18 cellular contexts compared by ENCODE assay signal in the genomic region with DNA sequence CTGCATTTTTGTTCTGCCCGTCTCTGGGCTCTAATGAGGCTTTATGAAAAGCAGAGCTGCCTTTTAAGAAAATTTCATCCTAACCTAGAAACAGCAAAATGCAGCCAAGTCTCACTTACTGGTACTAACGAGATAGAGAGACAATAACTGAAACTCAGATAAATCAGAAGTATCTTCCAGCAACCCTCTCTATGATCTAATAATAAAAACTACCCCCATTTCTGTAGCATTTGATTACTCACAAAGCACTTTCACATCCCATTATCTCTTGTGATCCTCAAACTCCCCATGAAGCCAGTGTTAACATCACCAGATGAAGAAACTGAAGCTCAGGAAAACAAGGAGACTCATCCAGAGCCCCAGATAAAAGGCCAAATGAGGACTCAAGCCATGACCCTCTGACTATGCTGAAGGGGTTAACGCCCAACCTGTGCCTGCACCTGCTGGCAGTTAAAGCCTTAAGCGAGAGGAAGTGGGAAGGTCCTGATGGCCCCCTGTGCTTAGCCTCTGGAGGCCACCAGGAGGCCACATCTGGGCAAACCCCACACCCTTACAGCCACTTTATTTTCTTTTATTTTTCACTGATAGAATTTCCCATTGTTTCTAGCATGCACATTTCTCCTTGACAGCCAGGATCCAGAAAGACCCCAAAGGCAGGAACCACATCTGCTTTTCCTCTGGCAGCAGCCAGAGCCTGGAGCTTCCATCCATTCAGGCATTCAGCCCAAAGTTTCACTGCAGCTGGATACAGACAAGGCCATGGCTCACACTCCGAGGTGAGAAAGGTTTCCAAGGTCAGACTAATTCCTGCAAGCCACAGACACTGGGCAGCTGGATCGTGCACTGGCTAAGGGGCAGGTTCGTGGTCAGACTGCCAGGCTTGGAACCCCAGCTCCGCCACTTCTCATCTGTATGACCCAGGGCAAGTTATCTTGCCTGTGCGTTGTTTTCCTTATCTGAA. TPM values are rescaled to one million over a fixed set of nuclear protein-coding genes. Genes with fewer than 3 reads are reported as not detected.
DNase-seq lines count a peak whose midpoint lies in the region; ATAC-seq, FAIRE-seq and TF ChIP-seq lines count a peak whose summit lies in the region.
"Had no signal": no experiment of that assay in that cellular context is flagged by ENCODE, and none has a peak within 500 bp of the region (broad histone marks: within the 10 kb centered on the region; RNA-seq: fewer than 3 reads in every experiment).

No MANE protein-coding gene starts in this region.

- FAIRE-seq in HepG2 (lab: Jason Lieb, UNC): no peak

- BruUV-seq in HepG2 (replicated peaks; lab: Mats Ljungman, UMichigan): no TSS peak

- TF ChIP-seq POLR2A in HepG2 (IDR thresholded peaks at IDR 0.05; ENCODE audit: insufficient read depth in 1 of 2, low read depth in 2 of 2, low read length in 2 of 2) (no peak), right lobe of liver (IDR thresholded peaks at IDR 0.05) (no peak), sigmoid colon (IDR thresholded peaks at IDR 0.05) (no peak), Peyer's patch (IDR thresholded peaks at IDR 0.05) (no peak)

- no peak overlapping the region for H3K4me2 ChIP-seq in HepG2 (ENCODE audit: low read depth, low read length)
- H3K4me2 ChIP-seq in SK-N-SH: peak overlapping the region; percentile 29
- H3K4me2 ChIP-seq: hepatocyte had no signal

- TF ChIP-seq RAD21 in HepG2 (CRISPR knock-in tag; IDR thresholded peaks at IDR 0.05) (no peak), SK-N-SH (IDR thresholded peaks at IDR 0.05; ENCODE audit: low read length) (no peak)

- no peaks in the 10 kb centered on the region for H3K79me2 ChIP-seq in HepG2 (ENCODE audit: insufficient read depth, low read length)
- H3K79me2 ChIP-seq in SK-N-SH (ENCODE audit: insufficient read depth): peaks cover 68% of the 10 kb centered on the region
- H3K79me2 ChIP-seq: hepatocyte, parathyroid adenoma had no signal

- H3K27me3 Mint-ChIP-seq in activated CD8-positive, alpha-beta T cell treated with anti-CD3 and anti-CD28 coated beads for 36 hours: peaks cover 4% of the 10 kb centered on the region

- H3K4me1 ChIP-seq in HepG2 (ENCODE audit: insufficient read depth, low read length) (no peaks in the 10 kb centered on the region), right lobe of liver (no peaks in the 10 kb centered on the region), SK-N-SH (ENCODE audit: control insufficient read depth in 1 of 2, insufficient read depth in 2 of 2, low read depth in 1 of 2, low read length in 1 of 2) (peaks cover 16 to 32% of the 10 kb centered on the region in 2 experiments), sigmoid colon (peaks cover 0 to 23% (median 14%) of the 10 kb centered on the region in 4 donors), Peyer's patch (no peaks in the 10 kb centered on the region)
- H3K4me1 ChIP-seq: parathyroid adenoma had no signal

- no peak overlapping the region for H3K4me3 Mint-ChIP-seq in activated CD8-positive, alpha-beta T cell treated with anti-CD3 and anti-CD28 coated beads for 36 hours
- H3K4me3 Mint-ChIP-seq: memory B cell had no signal

- H4K20me1 ChIP-seq in HepG2 (ENCODE audit: insufficient read depth, low read length) (no peaks in the 10 kb centered on the region), SK-N-SH (ENCODE audit: insufficient read depth) (no peaks in the 10 kb centered on the region)

- no peak overlapping the region for H3K27ac Mint-ChIP-seq in activated CD8-positive, alpha-beta T cell treated with anti-CD3 and anti-CD28 coated beads for 36 hours
- H3K27ac Mint-ChIP-seq: activated naive CD4-positive, alpha-beta T cell treated with anti-CD3 and anti-CD28 coated beads, Interleukin-2, amount 50 U/mL, for 72 hours; memory B cell had no signal

- H3K4me3 ChIP-seq in HepG2 (replicated peaks in 1 of 3; ENCODE audit: insufficient read depth in 1 of 3, low read depth in 2 of 3, low read length in 3 of 3) (no peak overlapping the region), right lobe of liver (no peak overlapping the region), SK-N-SH (ENCODE audit: low read depth in 2 of 2, low read length in 1 of 2) (no peak overlapping the region), sigmoid colon (no peak overlapping the region), Peyer's patch (no peak overlapping the region)
- H3K4me3 ChIP-seq: hepatocyte had no signal

- in situ Hi-C loops in HepG2 (cut with HindIII; ENCODE audit: extremely low pct_ligation_motif_present, low pct_unique_long_range_greater_than_20kb): no loop called here

- H3K36me3 Mint-ChIP-seq in activated CD8-positive, alpha-beta T cell treated with anti-CD3 and anti-CD28 coated beads for 36 hours (ENCODE audit: low read depth): no peaks in the 10 kb centered on the region
- H3K36me3 Mint-ChIP-seq: activated naive CD4-positive, alpha-beta T cell treated with anti-CD3 and anti-CD28 coated beads, Interleukin-2, amount 50 U/mL, for 72 hours; memory B cell had no signal

- no peak overlapping the region for H3K27ac ChIP-seq in HepG2 (ENCODE audit: extremely low read length, insufficient read depth, low read length)
- H3K27ac ChIP-seq in right lobe of liver: no peak overlapping the region
- peak overlapping the region; percentile 7 to 90; a peak in 3 of 4 replicates for H3K27ac ChIP-seq in SK-N-SH (ENCODE audit: low read depth in 2 of 2, low read length in 1 of 2)
- H3K27ac ChIP-seq in sigmoid colon: no peak overlapping the region
- no peak overlapping the region for H3K27ac ChIP-seq in Peyer's patch
- H3K27ac ChIP-seq: epithelial cell of prostate, hepatocyte, parathyroid adenoma, WERI-Rb-1 had no signal

- H3K4me1 Mint-ChIP-seq in activated CD8-positive, alpha-beta T cell treated with anti-CD3 and anti-CD28 coated beads for 36 hours (ENCODE audit: low read depth): no peaks in the 10 kb centered on the region
- H3K4me1 Mint-ChIP-seq: memory B cell had no signal

- POLR2A ChIA-PET in HepG2 (lab: Yijun Ruan, JAX) (no interaction called here), SK-N-SH (lab: Yijun Ruan, JAX) (interaction anchor here (0.7 to 1.2 kb wide), 2 partner anchors 28 to 35 kb away, joined by 3 read pairs; no protein-coding TSS in a partner anchor)
- POLR2A ChIA-PET in activated CD8-positive, alpha-beta T cell treated with anti-CD3 and anti-CD28 coated beads for 36 hours (lab: Charles Lee): interaction anchor here (0.6 to 0.7 kb wide), 2 partner anchors 10 to 751 kb away, joined by 3 read pairs; no protein-coding TSS in a partner anchor

- DNase-seq in HepG2 (ENCODE audit: low spot score) (no peak), right lobe of liver (no peak), SK-N-SH (peak; percentile 39), iPS DF 4.7 (ENCODE audit: extremely low read depth, low spot score) (peak; percentile 7), sigmoid colon (no peak), Peyer's patch (no peak)
- no peak for DNase-seq in activated CD8-positive, alpha-beta T cell treated with anti-CD3 and anti-CD28 coated beads for 36 hours
- DNase-seq: cerebellar nuclear complex; NCI-H1694; NK-92 treated with Interleukin-12 subunit alpha and Interleukin-12 subunit beta, amount 100 ng/mL, for 24 hours; stimulated activated CD8-positive, alpha-beta memory T cell treated with anti-CD3 and anti-CD28 coated beads, Interleukin-4, amount 100 ng/mL, for 48 hours; WERI-Rb-1 had no signal

- TF ChIP-seq EP300 in HepG2 (IDR thresholded peaks at IDR 0.05; ENCODE audit: low read depth in 2 of 2, low read length in 2 of 2): no peak
- TF ChIP-seq EP300 in HepG2 (CRISPR knock-in tag; IDR thresholded peaks at IDR 0.05; ENCODE audit: borderline replicate concordance): no peak
- peak in 1 of 2 experiments; percentile 82; a peak in 2 of 4 replicates for TF ChIP-seq EP300 in SK-N-SH (IDR thresholded peaks at IDR 0.05; ENCODE audit: borderline replicate concordance in 1 of 2, low read depth in 1 of 2, low read length in 1 of 2)
- no peak for TF ChIP-seq EP300 in sigmoid colon (IDR thresholded peaks at IDR 0.05)

- intact Hi-C loops in HepG2 (cut with micrococcal nuclease; ENCODE audit: unreplicated experiment) (no loop called here), right lobe of liver (cut with DNase I) (no loop called here), sigmoid colon (cut with DNase I) (no loop called here)
- intact Hi-C loops in activated CD8-positive, alpha-beta T cell treated with anti-CD3 and anti-CD28 coated beads for 36 hours (cut with micrococcal nuclease): no loop called here

- H2AFZ ChIP-seq in HepG2 (ENCODE audit: low read length): no peak overlapping the region
- H2AFZ ChIP-seq in SK-N-SH (ENCODE audit: low read depth): no peak overlapping the region
- H2AFZ ChIP-seq: hepatocyte, parathyroid adenoma had no signal

- peaks cover 8% of the 10 kb centered on the region for H3F3A ChIP-seq in SK-N-SH (replicated peaks; ENCODE audit: insufficient read depth)

- WGBS in HepG2 (ENCODE audit: low lambda C conversion rate): 10% methylated on average over 9 of the region's 9 CpGs
- WGBS in right lobe of liver (ENCODE audit: insufficient coverage, low coverage, low lambda C conversion rate, missing lambda C conversion rate): 32% methylated on average over 7 of the region's 9 CpGs
- WGBS in SK-N-SH (ENCODE audit: low lambda C conversion rate): 36% methylated on average over 9 of the region's 9 CpGs
- 40 to 55% methylated on average over 9 of the region's 9 CpGs for WGBS in sigmoid colon, 2 donors

- ATAC-seq in HepG2 (peak; percentile 49; the same call in 1 of the 3 replicates), right lobe of liver (no peak), GM18907 (IDR thresholded peaks at IDR 0.05; ENCODE audit: unreplicated experiment) (no peak)
- ATAC-seq in activated CD8-positive, alpha-beta T cell treated with anti-CD3 and anti-CD28 coated beads for 36 hours: no peak
- ATAC-seq: activated naive CD4-positive, alpha-beta T cell treated with anti-CD3 and anti-CD28 coated beads, Interleukin-2, amount 50 U/mL, for 72 hours had no signal

- no peaks in the 10 kb centered on the region for H3K27me3 ChIP-seq in HepG2 (ENCODE audit: control insufficient read depth in 1 of 2, insufficient read depth in 2 of 2, low read length in 2 of 2)
- no peaks in the 10 kb centered on the region for H3K27me3 ChIP-seq in right lobe of liver
- no peaks in the 10 kb centered on the region for H3K27me3 ChIP-seq in SK-N-SH (ENCODE audit: insufficient read depth)
- H3K27me3 ChIP-seq in sigmoid colon: no peaks in the 10 kb centered on the region
- H3K27me3 ChIP-seq in Peyer's patch: no peaks in the 10 kb centered on the region
- H3K27me3 ChIP-seq: hepatocyte had no signal

- no peaks in the 10 kb centered on the region for H3K9me2 ChIP-seq in SK-N-SH

- no peaks in the 10 kb centered on the region for H3K9me3 Mint-ChIP-seq in activated CD8-positive, alpha-beta T cell treated with anti-CD3 and anti-CD28 coated beads for 36 hours
- H3K9me3 Mint-ChIP-seq: memory B cell had no signal

- H3K36me3 ChIP-seq in HepG2 (replicated peaks in 1 of 2; ENCODE audit: control insufficient read depth in 1 of 2, insufficient read depth in 2 of 2, low read length in 2 of 2) (no peaks in the 10 kb centered on the region), right lobe of liver (no peaks in the 10 kb centered on the region), SK-N-SH (replicated peaks in 1 of 2; ENCODE audit: control insufficient read depth in 1 of 2, insufficient read depth in 2 of 2, low read length in 1 of 2) (peaks cover 0 to 7% of the 10 kb centered on the region in 2 experiments), sigmoid colon (no peaks in the 10 kb centered on the region), Peyer's patch (no peaks in the 10 kb centered on the region)
- H3K36me3 ChIP-seq: WERI-Rb-1 had no signal

- CTCF ChIA-PET in HepG2 (lab: Yijun Ruan, JAX; ENCODE audit: low intra/inter-chr PET ratio, low total read pairs): no interaction called here
- CTCF ChIA-PET in SK-N-SH (lab: Yijun Ruan, JAX): interaction anchor here (0.6 to 3.6 kb wide), 17 partner anchors 9 to 141 kb away, joined by 3 to 34 read pairs (median 4); a partner anchor contains a TSS
- CTCF ChIA-PET in activated CD8-positive, alpha-beta T cell treated with anti-CD3 and anti-CD28 coated beads for 36 hours (lab: Charles Lee): interaction anchor here (0.6 to 1.1 kb wide), 2 partner anchors 17 to 140 kb away, joined by 3 read pairs; no protein-coding TSS in a partner anchor

- TF ChIP-seq CTCF in HepG2 (CRISPR knock-in tag; IDR thresholded peaks at IDR 0.05) (no peak), right lobe of liver (IDR thresholded peaks at IDR 0.05) (no peak), SK-N-SH (IDR thresholded peaks at IDR 0.05) (peak; percentile 35), sigmoid colon (IDR thresholded peaks at IDR 0.05) (no peak), Peyer's patch (IDR thresholded peaks at IDR 0.05) (no peak)
- no peak for TF ChIP-seq CTCF in activated CD8-positive, alpha-beta T cell treated with anti-CD3 and anti-CD28 coated beads for 36 hours (IDR thresholded peaks at IDR 0.05)

- H3K9ac ChIP-seq in HepG2 (ENCODE audit: insufficient read depth, low read depth, low read length) (no peak overlapping the region), SK-N-SH (no peak overlapping the region)
- H3K9ac ChIP-seq: parathyroid adenoma had no signal

- no peaks in the 10 kb centered on the region for H3K9me3 ChIP-seq in HepG2 (ENCODE audit: low read length)
- no peaks in the 10 kb centered on the region for H3K9me3 ChIP-seq in right lobe of liver
- no peaks in the 10 kb centered on the region for H3K9me3 ChIP-seq in SK-N-SH
- no peaks in the 10 kb centered on the region for H3K9me3 ChIP-seq in sigmoid colon
- no peaks in the 10 kb centered on the region for H3K9me3 ChIP-seq in Peyer's patch

RNA-seq across cellular contexts. Expression of a gene that starts 37.2 kb away (rescaled TPM):
- total RNA-seq in HepG2 (2016; rRNA removed; fragmentation: Illumina TruSeq; extraction: Trizol): 0.18 TPM in 1 of 2 replicates, not detected in the other
- not detected in 2 replicates for total RNA-seq in HepG2 (2016; cell fraction: cytosol; rRNA removed; fragmentation: Illumina TruSeq; extraction: Trizol; ENCODE audit: low read depth)
- total RNA-seq in HepG2 (2016; cell fraction: insoluble cytoplasmic fraction; rRNA removed; fragmentation: Illumina TruSeq; extraction: Trizol): not detected in 2 replicates
- not detected in 2 replicates for total RNA-seq in HepG2 (2016; cell fraction: membrane; rRNA removed; fragmentation: Illumina TruSeq; extraction: Trizol)
- not detected in 2 replicates for total RNA-seq in HepG2 (2016; cell fraction: nucleus; rRNA removed; fragmentation: Illumina TruSeq; extraction: Trizol)
- 0.08 and 0.29 TPM in 2 replicates for polyA plus RNA-seq in HepG2 (2011; rRNA removed)
- 0.01 and 0.08 TPM in 2 replicates for polyA plus RNA-seq in HepG2 (2011; cell fraction: cytosol; rRNA removed)
- polyA plus RNA-seq in HepG2 (2011; cell fraction: nucleus; rRNA removed): 0.21 TPM in 1 of 2 replicates, not detected in the other
- not detected in 2 replicates for polyA plus RNA-seq in HepG2 (2012)
- not detected in 2 replicates for polyA plus RNA-seq in HepG2 (2016; cell fraction: cytosol; fragmentation: Illumina TruSeq; extraction: Trizol; ENCODE audit: low read depth)
- 0.05 and 0.07 TPM in 2 replicates for polyA plus RNA-seq in HepG2 (2016; cell fraction: insoluble cytoplasmic fraction; fragmentation: Illumina TruSeq; extraction: Trizol; ENCODE audit: low read depth)
- polyA plus RNA-seq in HepG2 (2016; cell fraction: membrane; fragmentation: Illumina TruSeq; extraction: Trizol; ENCODE audit: low read depth): not detected in 2 replicates
- polyA plus RNA-seq in HepG2 (2016; cell fraction: nucleus; fragmentation: Illumina TruSeq; extraction: Trizol; ENCODE audit: insufficient read depth, low read depth): 0.14 TPM in 1 of 2 replicates, not detected in the other
- polyA minus RNA-seq in HepG2 (2011; rRNA and poly(A)+ RNA removed; ENCODE audit: low replicate concordance): 1.0 and 26.0 TPM in 2 replicates
- not detected in 2 replicates for polyA minus RNA-seq in HepG2 (2011; cell fraction: cytosol; rRNA and poly(A)+ RNA removed)
- not detected in 2 replicates for polyA minus RNA-seq in HepG2 (2011; cell fraction: nucleus; rRNA and poly(A)+ RNA removed)
- total RNA-seq in right lobe of liver: under 1 TPM in 5 of 6 experiments, not detected in 1; 0.06 to 0.86 (median 0.15) TPM
- polyA plus RNA-seq in SK-N-SH (2012; rRNA removed): 9.1 and 11.3 TPM in 2 replicates
- 12.0 and 15.4 TPM in 2 replicates for polyA plus RNA-seq in SK-N-SH (2012; cell fraction: cytosol; rRNA removed)
- polyA plus RNA-seq in SK-N-SH (2012; cell fraction: nucleus; rRNA removed): 4.8 and 8.7 TPM in 2 replicates
- not detected for total RNA-seq in activated CD8-positive, alpha-beta T cell treated with anti-CD3 and anti-CD28 coated beads for 36 hours
- total RNA-seq in sigmoid colon: 100 to 1,000 TPM in 1 of 4 donors, 10 to 100 TPM in 3; 33.4 to 104 (median 72.4) TPM
- 1 to 10 TPM; 2.4 to 3.8 (median 2.8) TPM for polyA plus RNA-seq in sigmoid colon
- 1 to 10 TPM in 3 of 4 donors, not detected in 1; 1.1 to 6.4 (median 4.2) TPM for total RNA-seq in Peyer's patch
- total RNA-seq: activated naive CD4-positive, alpha-beta T cell treated with anti-CD3 and anti-CD28 coated beads, Interleukin-2, amount 50 U/mL, for 72 hours had no signal

Comparison
In these comparisons a context has a peak if more than half of its experiments do, and no peak if none do; other contexts are left out.
1. DNase-seq: peak in SK-N-SH (single experiment) and iPS DF 4.7 (single experiment); none in HepG2 (single experiment), right lobe of liver (0 of 3), activated CD8-positive, alpha-beta T cell treated with anti-CD3 and anti-CD28 coated beads for 36 hours (single experiment), sigmoid colon (single experiment) and Peyer's patch (0 of 3).
2. H3K27ac ChIP-seq: peak in SK-N-SH (2 of 2); none in HepG2 (single experiment), right lobe of liver (0 of 3), sigmoid colon (0 of 4) and Peyer's patch (0 of 4).
3. RNA of a gene that starts 37.2 kb away (total RNA-seq): 33.4 to 104 TPM in sigmoid colon; 1.1 to 6.4 TPM in Peyer's patch, not detected in activated CD8-positive, alpha-beta T cell treated with anti-CD3 and anti-CD28 coated beads for 36 hours, 0.18 TPM in HepG2 and 0.06 to 0.86 TPM in right lobe of liver; every median in the first group is over 4 times any median in the second.